ENCODE assay signal across 15 cellular contexts in the genomic region with DNA sequence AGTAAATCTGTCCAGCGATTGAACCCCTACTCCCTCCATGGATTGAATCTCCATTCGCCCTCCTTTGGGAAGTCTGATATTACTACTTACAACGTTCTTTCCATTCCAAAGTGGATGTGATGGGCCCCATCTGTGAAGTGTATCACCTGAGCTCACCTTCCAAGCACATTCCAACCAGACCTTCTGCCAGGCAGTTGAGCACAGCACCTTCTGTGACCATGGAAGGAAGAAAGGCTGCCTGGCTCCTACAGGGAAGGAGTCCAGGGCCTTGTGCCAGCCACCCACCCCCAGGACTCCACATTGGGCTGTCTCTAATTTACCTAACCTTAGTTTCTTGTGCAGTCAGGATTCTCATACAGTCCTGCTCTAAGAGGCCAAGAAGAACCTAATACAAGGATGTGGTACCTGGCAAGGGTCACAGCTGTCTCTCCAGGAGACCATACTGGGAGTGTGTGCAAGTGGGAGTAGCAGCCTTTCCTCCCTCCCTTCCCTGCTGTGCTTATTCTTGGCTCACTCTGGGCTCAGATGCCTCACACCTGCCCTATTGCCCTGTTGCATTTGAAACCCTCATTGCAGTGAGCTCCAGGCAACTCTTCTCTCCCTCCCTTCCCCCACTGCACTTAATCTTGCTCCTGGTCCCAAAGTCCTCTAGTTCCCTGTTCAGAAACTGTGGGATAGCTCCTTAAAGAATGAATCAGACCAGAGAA.
DNase-seq lines count a peak whose midpoint lies in the region; ATAC-seq and TF ChIP-seq lines count a peak whose summit lies in the region.
"Had no signal": no experiment of that assay in that cellular context is flagged by ENCODE, and none has a peak within 500 bp of the region (broad histone marks: within the 10 kb centered on the region; RNA-seq: fewer than 3 reads in every experiment).

No MANE protein-coding gene starts in this region.

- H3K4me3 ChIP-seq in choroid plexus epithelial cell (ENCODE audit: low read depth, low read length) (no peak overlapping the region), osteoblast (ENCODE audit: insufficient read depth, low read length) (no peak overlapping the region), lower lobe of right lung (no peak overlapping the region)
- H3K4me3 ChIP-seq: SJSA1 had no signal

- no peak overlapping the region for H3K56ac ChIP-seq in H9 (ENCODE audit: insufficient read length, low read depth, low read length)

- no peak overlapping the region for H3K27ac Mint-ChIP-seq in H9

- H3K4me1 ChIP-seq in osteoblast (ENCODE audit: insufficient read depth, low read length), result no peaks in the 10 kb centered on the region
- H3K4me1 ChIP-seq in lower lobe of right lung, result no peaks in the 10 kb centered on the region
- H3K4me1 ChIP-seq in H9 (ENCODE audit: insufficient read depth, low read length), result no peaks in the 10 kb centered on the region
- H3K4me1 ChIP-seq: SJSA1 had no signal

- H2AFZ ChIP-seq in osteoblast (ENCODE audit: low read length) (no peak overlapping the region), H9 (ENCODE audit: low read length) (no peak overlapping the region)

- no peaks in the 10 kb centered on the region for H3K79me2 ChIP-seq in osteoblast (ENCODE audit: insufficient read depth, low read length)
- no peaks in the 10 kb centered on the region for H3K79me2 ChIP-seq in H9 (ENCODE audit: insufficient read depth, low read length)

- CTCF ChIA-PET in HEK293T (lab: Yijun Ruan, JAX), result interaction anchor here (0.7 kb wide), 1 partner anchor 162 kb away, joined by 3 read pairs; no protein-coding TSS in a partner anchor

- no peak overlapping the region for H3T11ph ChIP-seq in H9 (ENCODE audit: low read length)

- DNase-seq in NCI-H2171 treated with DMSO at 0.1 percent for 48 hours (lab: John Stamatoyannopoulos, UW), result peak; percentile 2
- DNase-seq in NCI-H2171 (lab: John Stamatoyannopoulos, UW), result no peak
- peak; percentile 2 for DNase-seq in HEK293T (ENCODE audit: extremely low spot score)
- peak; percentile 46 for DNase-seq in choroid plexus epithelial cell (ENCODE audit: low read depth)
- DNase-seq in osteoblast (ENCODE audit: insufficient read length, low spot score, missing footprints), result peak; percentile 36
- DNase-seq in lower lobe of right lung, result no peak
- DNase-seq in H9, result no peak
- DNase-seq in NK-92 treated with Interleukin-12 subunit alpha and Interleukin-12 subunit beta, amount 100 ng/mL, for 24 hours (lab: John Stamatoyannopoulos, UW), result no peak
- DNase-seq: EL, KG1, NCI-H146, NCI-H2081 had no signal

- H3K4me3 Mint-ChIP-seq in H9, result no peak overlapping the region

- no peak overlapping the region for H2BK15ac ChIP-seq in H9 (ENCODE audit: low read depth, low read length)

- no peak overlapping the region for H3K4me2 ChIP-seq in osteoblast (ENCODE audit: insufficient read depth, low read length)
- H3K4me2 ChIP-seq in H9 (ENCODE audit: insufficient read depth, insufficient read length, low read length), result no peak overlapping the region

- H3K27ac ChIP-seq in osteoblast (ENCODE audit: low read depth, low read length) (no peak overlapping the region), lower lobe of right lung (no peak overlapping the region), H9 (ENCODE audit: insufficient read length, low read depth, low read length) (no peak overlapping the region)
- H3K27ac ChIP-seq: C4-2B, SJSA1 had no signal

- H2BK12ac ChIP-seq in H9 (ENCODE audit: insufficient read length, low read depth, low read length), result no peak overlapping the region

- H3K9me3 ChIP-seq in osteoblast (ENCODE audit: low read depth, low read length), result no peaks in the 10 kb centered on the region
- no peaks in the 10 kb centered on the region for H3K9me3 ChIP-seq in lower lobe of right lung
- no peaks in the 10 kb centered on the region for H3K9me3 ChIP-seq in H9 (ENCODE audit: control insufficient read depth, low read depth, low read length)
- H3K9me3 ChIP-seq: SJSA1 had no signal

- H2BK120ac ChIP-seq in H9 (ENCODE audit: low read depth, low read length, poor library complexity, severe bottlenecking), result no peak overlapping the region

- H3K23ac ChIP-seq in H9 (ENCODE audit: insufficient read length, low read depth, low read length), result no peak overlapping the region

- H3K27me3 ChIP-seq in osteoblast (ENCODE audit: insufficient read depth, low read length) (peaks cover 33% of the 10 kb centered on the region), lower lobe of right lung (ENCODE audit: low read depth) (no peaks in the 10 kb centered on the region), H9 (ENCODE audit: insufficient read depth, low read length) (no peaks in the 10 kb centered on the region; the same call in 1 of the 2 replicates)

- H3K4me1 Mint-ChIP-seq in H9, result peaks cover 0 to 6% of the 10 kb centered on the region in 2 experiments; a peak in 1 of 4 replicates

- H4K5ac ChIP-seq in H9 (ENCODE audit: insufficient read length, low read depth, low read length), result no peak overlapping the region

- no peak overlapping the region for H2BK20ac ChIP-seq in H9 (ENCODE audit: low read depth, low read length, poor library complexity, severe bottlenecking)

- TF ChIP-seq CTCF in choroid plexus epithelial cell (conservative IDR thresholded peaks at IDR 0.05; ENCODE audit: low read depth, low read length), result no peak
- no peak for TF ChIP-seq CTCF in osteoblast (IDR thresholded peaks at IDR 0.05; ENCODE audit: extremely low read depth, low read depth, low read length)
- no peak for TF ChIP-seq CTCF in lower lobe of right lung (IDR thresholded peaks at IDR 0.05)
- TF ChIP-seq CTCF in H9 (conservative IDR thresholded peaks at IDR 0.05), result no peak

- H3K18ac ChIP-seq in H9 (ENCODE audit: insufficient read length, low read depth, low read length), result no peak overlapping the region

- no peaks in the 10 kb centered on the region for H3K36me3 Mint-ChIP-seq in H9 (ENCODE audit: insufficient read depth in 1 of 3, low read depth in 3 of 3)

- no peak for ATAC-seq in lower lobe of right lung
- ATAC-seq: HepG2 had no signal

- H3K27me3 Mint-ChIP-seq in H9 (ENCODE audit: low read depth), result peaks cover 48% of the 10 kb centered on the region

- no peak overlapping the region for H4K91ac ChIP-seq in H9 (ENCODE audit: insufficient read length, low read depth, low read length)

- H4K20me1 ChIP-seq in osteoblast (ENCODE audit: insufficient read depth, low read length) (no peaks in the 10 kb centered on the region), H9 (ENCODE audit: control insufficient read depth, insufficient read depth, insufficient read length) (no peaks in the 10 kb centered on the region)

- WGBS in H9 (ENCODE audit: extremely low coverage, insufficient read length, low lambda C conversion rate), result no CpG with 5 or more reads among the region's 3 CpGs

- H3K14ac ChIP-seq in H9 (ENCODE audit: insufficient read depth, low read length), result no peak overlapping the region

- H2AK5ac ChIP-seq in H9 (ENCODE audit: insufficient read length, low read length), result no peak overlapping the region

- H2BK5ac ChIP-seq in H9 (ENCODE audit: insufficient read length, low read length), result no peak overlapping the region

- no peaks in the 10 kb centered on the region for H3K23me2 ChIP-seq in H9 (ENCODE audit: insufficient read length, low read depth, low read length, poor library complexity, severe bottlenecking)

- H3K4ac ChIP-seq in H9 (ENCODE audit: low read depth, low read length), result no peak overlapping the region

- H4K8ac ChIP-seq in H9 (replicated peaks; ENCODE audit: insufficient read length, low read depth, low read length), result no peak overlapping the region

- intact Hi-C loops in lower lobe of right lung (cut with DNase I), result no loop called here

- H3K79me1 ChIP-seq in H9 (ENCODE audit: insufficient read depth, low read depth, low read length, poor library complexity, severe bottlenecking), result no peaks in the 10 kb centered on the region

- POLR2A ChIA-PET in HEK293T (lab: Yijun Ruan, JAX), result no interaction called here

- H3K36me3 ChIP-seq in osteoblast (ENCODE audit: insufficient read depth, low read length) (no peaks in the 10 kb centered on the region), lower lobe of right lung (no peaks in the 10 kb centered on the region)
- H3K36me3 ChIP-seq: SJSA1 had no signal

- no peak overlapping the region for H3K9ac ChIP-seq in H9 (ENCODE audit: extremely low read depth, insufficient read length, low read length)

- no peaks in the 10 kb centered on the region for H3K9me3 Mint-ChIP-seq in H9

TF ChIP-seq in HEK293T, 16 proteins besides CTCF, POLR2A, EP300 and RAD21:
- TF ChIP-seq SP1 (IDR thresholded peaks at IDR 0.05), result no peak
- no peak for TF ChIP-seq SUZ12 (IDR thresholded peaks at IDR 0.05)
- TF ChIP-seq TARDBP (IDR thresholded peaks at IDR 0.05), result no peak
- TF ChIP-seq FOXK2 (IDR thresholded peaks at IDR 0.05), result no peak

Comparison
In these comparisons a context has a peak if more than half of its experiments do, and no peak if none do; other contexts are left out.
1. DNase-seq: peak in NCI-H2171 treated with DMSO at 0.1 percent for 48 hours (single experiment), HEK293T (single experiment), choroid plexus epithelial cell (single experiment) and osteoblast (single experiment); none in NCI-H2171 (single experiment), lower lobe of right lung (single experiment), H9 (single experiment) and NK-92 treated with Interleukin-12 subunit alpha and Interleukin-12 subunit beta, amount 100 ng/mL, for 24 hours (single experiment).